Comparison of ENCODE assay signal across 9 cellular contexts in the genomic region with DNA sequence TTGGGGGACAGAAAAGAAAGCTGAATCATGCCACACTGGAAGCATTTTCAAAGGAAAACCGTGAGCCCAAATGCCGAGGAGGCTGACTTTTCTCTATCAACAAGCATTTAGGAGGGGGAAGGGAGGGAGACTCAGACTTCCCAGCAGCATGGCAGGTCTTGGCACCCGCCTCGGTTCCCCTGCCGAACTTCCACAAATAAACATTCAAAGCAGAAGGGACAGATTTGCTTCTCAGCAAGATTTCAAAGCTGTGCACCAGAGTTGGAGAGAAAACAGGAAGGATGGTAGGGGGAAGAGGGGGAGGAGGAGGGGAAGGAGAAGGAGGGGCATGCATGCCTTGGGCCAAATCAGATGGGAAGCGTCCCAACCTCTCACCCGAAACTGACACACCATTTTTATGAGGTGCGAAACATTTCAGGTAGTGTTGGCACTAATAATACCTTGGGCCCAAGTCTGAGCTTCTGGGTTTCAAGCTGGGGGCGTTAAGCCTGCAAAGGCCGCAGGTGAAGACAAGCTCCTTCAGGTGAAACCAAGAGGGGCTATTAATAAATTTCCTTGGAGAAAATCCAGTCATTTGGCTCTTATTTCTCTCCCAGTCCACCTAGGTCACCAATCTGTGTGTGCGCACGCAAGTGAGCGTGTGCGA. TPM values are rescaled to one million over a fixed set of nuclear protein-coding genes. Genes with fewer than 3 reads are reported as not detected.
DNase-seq lines count a peak whose midpoint lies in the region; ATAC-seq and TF ChIP-seq lines count a peak whose summit lies in the region.
"Had no signal": no experiment of that assay in that cellular context is flagged by ENCODE, and none has a peak within 500 bp of the region (broad histone marks: within the 10 kb centered on the region; RNA-seq: fewer than 3 reads in every experiment).

No MANE protein-coding gene starts in this region.

- ATAC-seq in left lobe of liver (peak; percentile 63), GM18517 (IDR thresholded peaks at IDR 0.05; ENCODE audit: unreplicated experiment) (no peak), foreskin keratinocyte (no peak)

- H3K4me3 ChIP-seq in HUES48 (ENCODE audit: low read depth, low read length) (no peak overlapping the region), stomach smooth muscle (ENCODE audit: low read length in 2 of 2) (peak overlapping the region in 1 of 2 donors; percentile 47)

- DNase-seq in cerebellar nuclear complex (lab: John Stamatoyannopoulos, UW) (peak; percentile 85 to 98), left lobe of liver (ENCODE audit: low spot score) (no peak), foreskin keratinocyte (no peak), NCI-H524 treated with DMSO at 0.1 percent for 48 hours (lab: John Stamatoyannopoulos, UW) (no peak), OCI-M2 (lab: John Stamatoyannopoulos, UW; ENCODE audit: unreplicated experiment) (no peak)

- H3K36me3 ChIP-seq in HUES48 (ENCODE audit: control insufficient read depth, insufficient read depth, low read length) (no peaks in the 10 kb centered on the region), stomach smooth muscle (ENCODE audit: control insufficient read depth in 2 of 2, insufficient read depth in 2 of 2, low read length in 2 of 2) (no peaks in the 10 kb centered on the region)
- H3K36me3 ChIP-seq: neutrophil had no signal

- no peaks in the 10 kb centered on the region for H3K27me3 ChIP-seq in HUES48 (ENCODE audit: control insufficient read depth, insufficient read depth, low read length)
- no peaks in the 10 kb centered on the region for H3K27me3 ChIP-seq in stomach smooth muscle (ENCODE audit: control insufficient read depth in 1 of 2, insufficient read depth in 2 of 2, low read length in 2 of 2)
- no peaks in the 10 kb centered on the region for H3K27me3 ChIP-seq in foreskin keratinocyte

- H3K9ac ChIP-seq in HUES48 (ENCODE audit: low read depth, low read length) = no peak overlapping the region
- H3K9ac ChIP-seq in stomach smooth muscle (ENCODE audit: low read length in 2 of 2) = peak overlapping the region in 1 of 2 donors; percentile 29

- H3K9me3 ChIP-seq in HUES48 (ENCODE audit: control insufficient read depth, insufficient read depth, low read length) (no peaks in the 10 kb centered on the region), stomach smooth muscle (ENCODE audit: control insufficient read depth in 2 of 2, low read length in 2 of 2) (no peaks in the 10 kb centered on the region)
- H3K9me3 ChIP-seq: neutrophil had no signal

- H3K27ac ChIP-seq in HUES48 (ENCODE audit: low read depth, low read length) = peak overlapping the region; percentile 71
- peak overlapping the region; percentile 53 for H3K27ac ChIP-seq in stomach smooth muscle (ENCODE audit: low read length)
- no peak overlapping the region for H3K27ac ChIP-seq in foreskin keratinocyte
- H3K27ac ChIP-seq: neutrophil had no signal

- H3K4me1 ChIP-seq in HUES48 (ENCODE audit: control insufficient read depth, insufficient read depth, low read length) (peaks cover 24% of the 10 kb centered on the region), stomach smooth muscle (ENCODE audit: control insufficient read depth, insufficient read depth, low read length) (peaks cover 40% of the 10 kb centered on the region), foreskin keratinocyte (no peaks in the 10 kb centered on the region)

- TF ChIP-seq CTCF in foreskin keratinocyte (conservative IDR thresholded peaks at IDR 0.05) = no peak

RNA-seq across cellular contexts. Expression of gene ABCA4, which starts 26.4 kb away (rescaled TPM):
- total RNA-seq in left lobe of liver (0.83 TPM), foreskin keratinocyte (0.03 TPM in 1 of 2 replicates, not detected in the other)
- polyA plus RNA-seq in foreskin keratinocyte = 0.02 TPM in 1 of 2 replicates, not detected in the other

Comparison
In these comparisons a context has a peak if more than half of its experiments do, and no peak if none do; other contexts are left out.
1. DNase-seq: peak in cerebellar nuclear complex (2 of 2); none in left lobe of liver (single experiment), foreskin keratinocyte (0 of 2), NCI-H524 treated with DMSO at 0.1 percent for 48 hours (single experiment) and OCI-M2 (single experiment).